9 cellular contexts compared by ENCODE assay signal in genomic region chr14:90757452-90757851, GRCh38. TPM values are rescaled to one million over a fixed set of nuclear protein-coding genes. Genes with fewer than 3 reads are reported as not detected.
A peak's percentile ranks its signal among the peaks of the same experiment; 100 is the strongest.
DNase-seq lines count a peak whose midpoint lies in the region; ATAC-seq lines count a peak whose summit lies in the region.
"Had no signal": no experiment of that assay in that cellular context is flagged by ENCODE, and none has a peak within 500 bp of the region (broad histone marks: within the 10 kb centered on the region; RNA-seq: fewer than 3 reads in every experiment).

No MANE protein-coding gene starts in this region.

- ATAC-seq in stimulated activated effector memory CD8-positive, alpha-beta T cell treated with anti-CD3 and anti-CD28 coated beads, Interleukin-12 subunit alpha, Interleukin-12 subunit beta, amount 100 ng/mL, for 72 hours: no peak
- no peak for ATAC-seq in HG03097 (IDR thresholded peaks at IDR 0.05; ENCODE audit: low FRiP score, unreplicated experiment)
- ATAC-seq in HG03175 (IDR thresholded peaks at IDR 0.05; ENCODE audit: unreplicated experiment): no peak

- H3K4me1 ChIP-seq in iPS-20b (ENCODE audit: insufficient read depth, low read length): peaks cover 9% of the 10 kb centered on the region; the same call in 1 of the 2 replicates

- H3K4me3 Mint-ChIP-seq in activated CD4-positive, alpha-beta memory T cell treated with anti-CD3 and anti-CD28 coated beads for 36 hours: peak overlapping the region; percentile 70
- H3K4me3 Mint-ChIP-seq in stimulated activated effector memory CD8-positive, alpha-beta T cell treated with anti-CD3 and anti-CD28 coated beads, Interleukin-12 subunit alpha, Interleukin-12 subunit beta, amount 100 ng/mL, for 72 hours: peak overlapping the region; percentile 65

- no peak overlapping the region for H3K27ac ChIP-seq in iPS-20b (ENCODE audit: low read length)

- H3K27me3 ChIP-seq in iPS-20b (ENCODE audit: insufficient read depth, low read length): peaks cover 10% of the 10 kb centered on the region

- peak overlapping the region; percentile 70; the same call in 1 of the 2 replicates for H3K4me3 ChIP-seq in iPS-20b (ENCODE audit: low read length)

- H3K4me1 Mint-ChIP-seq in activated CD4-positive, alpha-beta memory T cell treated with anti-CD3 and anti-CD28 coated beads for 36 hours (ENCODE audit: low read depth): peaks cover 22% of the 10 kb centered on the region
- H3K4me1 Mint-ChIP-seq in stimulated activated effector memory CD8-positive, alpha-beta T cell treated with anti-CD3 and anti-CD28 coated beads, Interleukin-12 subunit alpha, Interleukin-12 subunit beta, amount 100 ng/mL, for 72 hours: peaks cover 20% of the 10 kb centered on the region

- no peaks in the 10 kb centered on the region for H3K27me3 Mint-ChIP-seq in activated CD4-positive, alpha-beta memory T cell treated with anti-CD3 and anti-CD28 coated beads for 36 hours

- H3K9me3 Mint-ChIP-seq in activated CD4-positive, alpha-beta memory T cell treated with anti-CD3 and anti-CD28 coated beads for 36 hours: peaks cover 4% of the 10 kb centered on the region
- H3K9me3 Mint-ChIP-seq in stimulated activated effector memory CD8-positive, alpha-beta T cell treated with anti-CD3 and anti-CD28 coated beads, Interleukin-12 subunit alpha, Interleukin-12 subunit beta, amount 100 ng/mL, for 72 hours: peaks cover under 1% of the 10 kb centered on the region

- intact Hi-C loops in activated CD4-positive, alpha-beta memory T cell treated with anti-CD3 and anti-CD28 coated beads for 36 hours (cut with micrococcal nuclease): loop anchor here (5.0 kb wide), 4 partner anchors 35 to 500 kb away; partner anchors contain the start of gene PSMC1

- DNase-seq in SHP77 (lab: John Stamatoyannopoulos, UW): peak; percentile 34 to 36
- no peak for DNase-seq in SHP77 treated with DMSO at 0.1 percent for 48 hours (lab: John Stamatoyannopoulos, UW)
- DNase-seq in activated CD4-positive, alpha-beta memory T cell treated with anti-CD3 and anti-CD28 coated beads for 36 hours: no peak
- DNase-seq in stimulated activated effector memory CD8-positive, alpha-beta T cell treated with anti-CD3 and anti-CD28 coated beads, Interleukin-12 subunit alpha, Interleukin-12 subunit beta, amount 100 ng/mL, for 72 hours (ENCODE audit: low spot score in 2 of 2): peak in 1 of 2 donors; percentile 42
- no peak for DNase-seq in AG08396 (ENCODE audit: low spot score)
- DNase-seq: ACHN had no signal

- H3K9ac ChIP-seq in iPS-20b (ENCODE audit: low read depth, low read length): no peak overlapping the region

- H3K36me3 Mint-ChIP-seq in activated CD4-positive, alpha-beta memory T cell treated with anti-CD3 and anti-CD28 coated beads for 36 hours: peaks cover under 1% of the 10 kb centered on the region
- no peaks in the 10 kb centered on the region for H3K36me3 Mint-ChIP-seq in stimulated activated effector memory CD8-positive, alpha-beta T cell treated with anti-CD3 and anti-CD28 coated beads, Interleukin-12 subunit alpha, Interleukin-12 subunit beta, amount 100 ng/mL, for 72 hours

- POLR2A ChIA-PET in activated CD4-positive, alpha-beta memory T cell treated with anti-CD3 and anti-CD28 coated beads for 36 hours (lab: Charles Lee): interaction anchor here (1.1 kb wide), 1 partner anchor 71 kb away, joined by 3 read pairs; no protein-coding TSS in a partner anchor

- no peaks in the 10 kb centered on the region for H3K9me3 ChIP-seq in iPS-20b (ENCODE audit: insufficient read depth, low read depth, low read length)

- CTCF ChIA-PET in activated CD4-positive, alpha-beta memory T cell treated with anti-CD3 and anti-CD28 coated beads for 36 hours (lab: Charles Lee): interaction anchor here (0.7 to 2.7 kb wide), 10 partner anchors 9 to 204 kb away, joined by 3 to 18 read pairs (median 5); no protein-coding TSS in a partner anchor

- H3K36me3 ChIP-seq in iPS-20b (ENCODE audit: insufficient read depth, low read depth, low read length): no peaks in the 10 kb centered on the region

- H3K27ac Mint-ChIP-seq in activated CD4-positive, alpha-beta memory T cell treated with anti-CD3 and anti-CD28 coated beads for 36 hours: no peak overlapping the region
- no peak overlapping the region for H3K27ac Mint-ChIP-seq in stimulated activated effector memory CD8-positive, alpha-beta T cell treated with anti-CD3 and anti-CD28 coated beads, Interleukin-12 subunit alpha, Interleukin-12 subunit beta, amount 100 ng/mL, for 72 hours

RNA-seq across cellular contexts. Expression of gene TTC7B, which starts 58.8 kb away (rescaled TPM):
- 10 to 100 TPM in 1 of 2 experiments, 1 to 10 TPM in 1; 9.3 to 12.4 TPM for total RNA-seq in activated CD4-positive, alpha-beta memory T cell treated with anti-CD3 and anti-CD28 coated beads for 36 hours

Comparison
In these comparisons a context has a peak if more than half of its experiments do, and no peak if none do; other contexts are left out.
1. DNase-seq: peak in SHP77 (2 of 2); none in SHP77 treated with DMSO at 0.1 percent for 48 hours (single experiment), activated CD4-positive, alpha-beta memory T cell treated with anti-CD3 and anti-CD28 coated beads for 36 hours (single experiment) and AG08396 (single experiment).